8 cellular contexts compared by ENCODE assay signal in genomic region chr11:58579192-58580129, GRCh38. TPM values are rescaled to one million over a fixed set of nuclear protein-coding genes. Genes with fewer than 3 reads are reported as not detected.
DNase-seq lines count a peak whose midpoint lies in the region; ATAC-seq, FAIRE-seq and TF ChIP-seq lines count a peak whose summit lies in the region.

No MANE protein-coding gene starts in this region.

- H3K4me3 ChIP-seq in BLaER1 (peak overlapping the region; percentile 98), coronary artery (peak overlapping the region; percentile 99)

- H3K36me3 Mint-ChIP-seq in activated CD4-positive, alpha-beta T cell treated with anti-CD3 and anti-CD28 coated beads, Interleukin-2, amount 10 ng/mL, durations not matched to agents 24 days and 14 days (ENCODE audit: low read depth): peaks cover 32% of the 10 kb centered on the region

- H3K9me3 ChIP-seq in BLaER1: no peaks in the 10 kb centered on the region

- peak overlapping the region; percentile 100 for H3K9ac ChIP-seq in BLaER1

- H3K9me3 Mint-ChIP-seq in activated CD4-positive, alpha-beta T cell treated with anti-CD3 and anti-CD28 coated beads, Interleukin-2, amount 10 ng/mL, durations not matched to agents 24 days and 14 days: no peaks in the 10 kb centered on the region

- FAIRE-seq in GM19239 (lab: Jason Lieb, UNC): peak; percentile 99

- peak overlapping the region; percentile 91 for H3K4me2 ChIP-seq in BLaER1

- ATAC-seq in HG03460 (IDR thresholded peaks at IDR 0.05; ENCODE audit: unreplicated experiment) (peak; percentile 43), left lobe of liver (peak; percentile 69)

- H3K4me1 Mint-ChIP-seq in activated CD4-positive, alpha-beta T cell treated with anti-CD3 and anti-CD28 coated beads, Interleukin-2, amount 10 ng/mL, durations not matched to agents 24 days and 14 days: peaks cover 66% of the 10 kb centered on the region

- intact Hi-C loops in activated CD4-positive, alpha-beta T cell treated with anti-CD3 and anti-CD28 coated beads, Interleukin-2, amount 10 ng/mL, durations not matched to agents 24 days and 14 days (cut with micrococcal nuclease): loop anchor here (1.0 to 5.0 kb wide), 10 partner anchors 18 to 1242 kb away; partner anchors contain the start of genes CLP1, FAM111B, OSBP and P2RX3

- DNase-seq in GM19239 (ENCODE audit: insufficient read length, low spot score) (no peak), NCI-H524 treated with DMSO at 0.1 percent for 48 hours (lab: John Stamatoyannopoulos, UW) (peak; percentile 26), coronary artery (ENCODE audit: low spot score) (peak; percentile 96), left lobe of liver (ENCODE audit: low spot score) (peak; percentile 92)
- peak; percentile 97 for DNase-seq in activated CD4-positive, alpha-beta T cell treated with anti-CD3 and anti-CD28 coated beads, Interleukin-2, amount 10 ng/mL, durations not matched to agents 24 days and 14 days
- peak; percentile 89 to 95 for DNase-seq in stimulated activated CD4-positive, alpha-beta T cell treated with anti-CD3 and anti-CD28 coated beads, Interleukin-2, amount 100 ng/mL, for 24 hours

- H4K20me1 ChIP-seq in BLaER1: peaks cover 48% of the 10 kb centered on the region

- H3K27ac Mint-ChIP-seq in activated CD4-positive, alpha-beta T cell treated with anti-CD3 and anti-CD28 coated beads, Interleukin-2, amount 10 ng/mL, durations not matched to agents 24 days and 14 days: peak overlapping the region; percentile 100

- H3K4me1 ChIP-seq in BLaER1: peaks cover 55% of the 10 kb centered on the region

- peak; percentile 72 for TF ChIP-seq CTCF in coronary artery (IDR thresholded peaks at IDR 0.05)

- H3K4me3 Mint-ChIP-seq in activated CD4-positive, alpha-beta T cell treated with anti-CD3 and anti-CD28 coated beads, Interleukin-2, amount 10 ng/mL, durations not matched to agents 24 days and 14 days: peak overlapping the region; percentile 93

- no peaks in the 10 kb centered on the region for H3K27me3 ChIP-seq in BLaER1

- peaks cover 4% of the 10 kb centered on the region for H3K27me3 Mint-ChIP-seq in activated CD4-positive, alpha-beta T cell treated with anti-CD3 and anti-CD28 coated beads, Interleukin-2, amount 10 ng/mL, durations not matched to agents 24 days and 14 days

- H3K36me3 ChIP-seq in BLaER1: peaks cover 7% of the 10 kb centered on the region; the same call in 1 of the 2 replicates

- H3K27ac ChIP-seq in BLaER1 (peak overlapping the region; percentile 100), coronary artery (peak overlapping the region; percentile 100)

RNA-seq across cellular contexts. Expression of gene ZFP91, which starts 0.6 kb away (rescaled TPM):
- total RNA-seq in activated CD4-positive, alpha-beta T cell treated with anti-CD3 and anti-CD28 coated beads, Interleukin-2, amount 10 ng/mL, durations not matched to agents 24 days and 14 days: 57.4 and 58.3 TPM in 2 replicates
- 19.3 TPM for total RNA-seq in left lobe of liver

RNA-seq across cellular contexts. Expression of gene LPXN, which starts 3.8 kb away (rescaled TPM):
- total RNA-seq in activated CD4-positive, alpha-beta T cell treated with anti-CD3 and anti-CD28 coated beads, Interleukin-2, amount 10 ng/mL, durations not matched to agents 24 days and 14 days: 86.3 and 86.7 TPM in 2 replicates
- total RNA-seq in left lobe of liver: 3.4 TPM

RNA-seq across cellular contexts. Expression of gene CNTF, which starts 43.0 kb away (rescaled TPM):
- total RNA-seq in activated CD4-positive, alpha-beta T cell treated with anti-CD3 and anti-CD28 coated beads, Interleukin-2, amount 10 ng/mL, durations not matched to agents 24 days and 14 days: 3.4 and 3.9 TPM in 2 replicates
- total RNA-seq in left lobe of liver: 0.50 TPM

Comparison
In these comparisons a context has a peak if more than half of its experiments do, and no peak if none do; other contexts are left out.
1. RNA of gene LPXN, which starts 3.8 kb away (total RNA-seq): 86.3 to 86.7 TPM in activated CD4-positive, alpha-beta T cell treated with anti-CD3 and anti-CD28 coated beads, Interleukin-2, amount 10 ng/mL, durations not matched to agents 24 days and 14 days; 3.4 TPM in left lobe of liver (single experiment); every median in the first group is over 10 times any median in the second.